Comparison of ENCODE assay signal across 8 cellular contexts in genomic region chr16:56609463-56609921, GRCh38. TPM values are rescaled to one million over a fixed set of nuclear protein-coding genes. Genes with fewer than 3 reads are reported as not detected.
A peak's percentile ranks its signal among the peaks of the same experiment; 100 is the strongest.
DNase-seq lines count a peak whose midpoint lies in the region; ATAC-seq and TF ChIP-seq lines count a peak whose summit lies in the region.

No MANE protein-coding gene starts in this region.

- H3K9me3 ChIP-seq in OCI-LY1 (ENCODE audit: low read length) (no peaks in the 10 kb centered on the region), neutrophil (no peaks in the 10 kb centered on the region), tibial nerve (no peaks in the 10 kb centered on the region)

- H3K9me2 ChIP-seq in OCI-LY1 (ENCODE audit: low read depth, low read length) = no peaks in the 10 kb centered on the region

- TF ChIP-seq POLR2A in tibial nerve (IDR thresholded peaks at IDR 0.05) = peak in 1 of 2 donors; percentile 26

- H3K27ac ChIP-seq in OCI-LY1 (ENCODE audit: low read depth, low read length, poor library complexity, severe bottlenecking) = no peak overlapping the region
- H3K27ac ChIP-seq in neutrophil = peak overlapping the region; percentile 73
- peak overlapping the region; percentile 76 to 97 (median 93) for H3K27ac ChIP-seq in tibial nerve

- peak; percentile 35 for ATAC-seq in HG03060 (IDR thresholded peaks at IDR 0.05; ENCODE audit: low read depth, unreplicated experiment)

- H3K4me1 ChIP-seq in OCI-LY1 (ENCODE audit: insufficient read depth, low read length, severe bottlenecking) (peaks cover 28% of the 10 kb centered on the region), neutrophil (ENCODE audit: control insufficient read depth in 1 of 2, insufficient read depth in 1 of 2, low read depth in 1 of 2, low read length in 1 of 2) (peaks cover 26 to 27% of the 10 kb centered on the region in 2 experiments), tibial nerve (peaks cover 0 to 64% (median 32%) of the 10 kb centered on the region in 4 donors)

- peak overlapping the region; percentile 98 for H3K4me2 ChIP-seq in OCI-LY1 (ENCODE audit: low read length)

- TF ChIP-seq CTCF in OCI-LY1 (IDR thresholded peaks at IDR 0.05; ENCODE audit: low read length) (no peak), neutrophil (IDR thresholded peaks at IDR 0.05) (no peak), tibial nerve (IDR thresholded peaks at IDR 0.05) (no peak)

- peak overlapping the region; percentile 68 for H3K4me3 ChIP-seq in OCI-LY1 (ENCODE audit: low read depth, low read length, poor library complexity, severe bottlenecking)
- peak overlapping the region; percentile 66 to 75 for H3K4me3 ChIP-seq in neutrophil (ENCODE audit: low read depth in 1 of 2, low read length in 1 of 2)
- H3K4me3 ChIP-seq in tibial nerve = peak overlapping the region; percentile 62 to 69 (median 66)

- DNase-seq in NCI-H2029 (lab: John Stamatoyannopoulos, UW) = peak; percentile 37
- no peak for DNase-seq in NCI-H2029 treated with DMSO at 0.1 percent for 48 hours (lab: John Stamatoyannopoulos, UW)
- DNase-seq in activated T-cell treated with anti-CD3 and anti-CD28 coated beads for 48 hours (ENCODE audit: low read depth) = peak; percentile 57
- DNase-seq in fibroblast of gingiva (ENCODE audit: low read depth) = peak; percentile 85
- peak; percentile 61 to 84 for DNase-seq in tibial nerve (ENCODE audit: low spot score in 2 of 2)

- no peaks in the 10 kb centered on the region for H3F3A ChIP-seq in OCI-LY1 (ENCODE audit: insufficient read depth, low read length)

- no peak overlapping the region for H2AFZ ChIP-seq in OCI-LY1 (ENCODE audit: low read length)

- H4K20me1 ChIP-seq in OCI-LY1 (ENCODE audit: insufficient read depth, low read length) = no peaks in the 10 kb centered on the region

- H3K9ac ChIP-seq in OCI-LY1 (ENCODE audit: low read length) = peak overlapping the region; percentile 65; the same call in 1 of the 2 replicates

- H3K27me3 ChIP-seq in OCI-LY1 (ENCODE audit: insufficient read depth, low read length) = no peaks in the 10 kb centered on the region
- H3K27me3 ChIP-seq in neutrophil = peaks cover 7% of the 10 kb centered on the region
- H3K27me3 ChIP-seq in tibial nerve = no peaks in the 10 kb centered on the region

- TF ChIP-seq EP300 in tibial nerve (IDR thresholded peaks at IDR 0.05) = peak in 1 of 2 donors; percentile 76

- 1 to 2% methylated on average over 6 of the region's 6 CpGs for WGBS in tibial nerve, 2 donors

- H3K36me3 ChIP-seq in OCI-LY1 (ENCODE audit: insufficient read depth, low read length) = no peaks in the 10 kb centered on the region
- no peaks in the 10 kb centered on the region for H3K36me3 ChIP-seq in neutrophil
- H3K36me3 ChIP-seq in tibial nerve = peaks cover 0 to 5% (median 0%) of the 10 kb centered on the region in 3 donors

- H3K79me2 ChIP-seq in OCI-LY1 (ENCODE audit: insufficient read depth, low read length) = no peaks in the 10 kb centered on the region

RNA-seq across cellular contexts. Expression of gene MT2A, which starts 1.1 kb away (rescaled TPM):
- 100 to 1,000 TPM; 154 to 612 (median 354) TPM for total RNA-seq in tibial nerve

RNA-seq across cellular contexts. Expression of gene MT1E, which starts 16.1 kb away (rescaled TPM):
- 1,000 to 10,000 TPM in 1 of 4 donors, 100 to 1,000 TPM in 3; 229 to 1,068 (median 290) TPM for total RNA-seq in tibial nerve

RNA-seq across cellular contexts. Expression of gene MT3, which starts 20.2 kb away (rescaled TPM):
- 100 to 1,000 TPM in 3 of 4 donors, 10 to 100 TPM in 1; 92.4 to 291 (median 156) TPM for total RNA-seq in tibial nerve

RNA-seq across cellular contexts. Expression of gene MT1M, which starts 23.0 kb away (rescaled TPM):
- 100 to 1,000 TPM in 1 of 4 donors, 10 to 100 TPM in 3; 38.5 to 103 (median 53.2) TPM for total RNA-seq in tibial nerve

RNA-seq across cellular contexts. Expression of gene MT1A, which starts 29.0 kb away (rescaled TPM):
- total RNA-seq in tibial nerve = 100 to 1,000 TPM in 1 of 4 donors, 10 to 100 TPM in 2, not detected in 1; 18.8 to 365 (median 93.3) TPM
